In genomic region chr6:105981002-105981887, GRCh38 we compare ENCODE assay signal across 8 cellular contexts.
DNase-seq lines count a peak whose midpoint lies in the region; ATAC-seq and TF ChIP-seq lines count a peak whose summit lies in the region.

No MANE protein-coding gene starts in this region.

- H3K9me3 Mint-ChIP-seq in CD4-positive, CD25-positive, alpha-beta regulatory T cell, result peaks cover 0 to 4% (median 0%) of the 10 kb centered on the region in 7 donors
- H3K9me3 Mint-ChIP-seq in central memory CD8-positive, alpha-beta T cell, result no peaks in the 10 kb centered on the region
- H3K9me3 Mint-ChIP-seq in natural killer cell, result no peaks in the 10 kb centered on the region

- peak overlapping the region; percentile 42; the same call in 1 of the 2 replicates for H2AFZ ChIP-seq in OCI-LY7 (ENCODE audit: low read length)

- POLR2A ChIA-PET in OCI-LY7 (lab: Charles Lee), result interaction anchor here (0.7 to 1.4 kb wide), 3 partner anchors 11 to 715 kb away, joined by 3 to 8 read pairs (median 4); no protein-coding TSS in a partner anchor

- ATAC-seq in CD4-positive, CD25-positive, alpha-beta regulatory T cell (ENCODE audit: low read depth in 2 of 2), result peak in 1 of 2 donors; percentile 66
- peak; percentile 71 for ATAC-seq in central memory CD8-positive, alpha-beta T cell (replicated peaks; ENCODE audit: extremely low read depth, poor library complexity, severe bottlenecking)
- peak; percentile 56 to 75 (median 64) for ATAC-seq in natural killer cell

- H3K4me3 Mint-ChIP-seq in CD4-positive, CD25-positive, alpha-beta regulatory T cell, result peak overlapping the region; percentile 90 to 97 (median 92)
- H3K4me3 Mint-ChIP-seq in central memory CD8-positive, alpha-beta T cell, result peak overlapping the region; percentile 85
- peak overlapping the region; percentile 87 for H3K4me3 Mint-ChIP-seq in natural killer cell

- no peaks in the 10 kb centered on the region for H3K9me3 ChIP-seq in CD4-positive, CD25-positive, alpha-beta regulatory T cell (ENCODE audit: control insufficient read depth in 2 of 2, low read length in 2 of 2)
- H3K9me3 ChIP-seq in OCI-LY7 (ENCODE audit: low read length), result no peaks in the 10 kb centered on the region

- no peaks in the 10 kb centered on the region for H3K36me3 ChIP-seq in CD4-positive, CD25-positive, alpha-beta regulatory T cell (ENCODE audit: control insufficient read depth, insufficient read depth, low read length)
- H3K36me3 ChIP-seq in OCI-LY7 (ENCODE audit: insufficient read depth, low read length), result no peaks in the 10 kb centered on the region

- H3K27me3 Mint-ChIP-seq in CD4-positive, CD25-positive, alpha-beta regulatory T cell, result peaks cover 10% of the 10 kb centered on the region
- H3K27me3 Mint-ChIP-seq in central memory CD8-positive, alpha-beta T cell, result peaks cover 24% of the 10 kb centered on the region
- H3K27me3 Mint-ChIP-seq in natural killer cell (ENCODE audit: low read depth in 2 of 2), result peaks cover 57 to 85% of the 10 kb centered on the region in 2 donors

- intact Hi-C loops in OCI-LY7 (cut with micrococcal nuclease; ENCODE audit: unreplicated experiment), result no loop called here
- intact Hi-C loops in natural killer cell (cut with micrococcal nuclease), result no loop called here

- H3K27ac Mint-ChIP-seq in CD4-positive, CD25-positive, alpha-beta regulatory T cell, result peak overlapping the region; percentile 81 to 94 (median 84)
- H3K27ac Mint-ChIP-seq in central memory CD8-positive, alpha-beta T cell (ENCODE audit: low read depth), result peak overlapping the region; percentile 75
- no peak overlapping the region for H3K27ac Mint-ChIP-seq in natural killer cell

- no peaks in the 10 kb centered on the region for H4K20me1 ChIP-seq in OCI-LY7 (ENCODE audit: insufficient read depth, low read length)

- peaks cover 5% of the 10 kb centered on the region for H3K36me3 Mint-ChIP-seq in CD4-positive, CD25-positive, alpha-beta regulatory T cell
- H3K36me3 Mint-ChIP-seq in central memory CD8-positive, alpha-beta T cell (ENCODE audit: insufficient read depth), result no peaks in the 10 kb centered on the region
- H3K36me3 Mint-ChIP-seq in natural killer cell, result peaks cover 11% of the 10 kb centered on the region

- DNase-seq in CD4-positive, CD25-positive, alpha-beta regulatory T cell, result peak; percentile 23 to 79 (median 28)
- DNase-seq in OCI-LY7 (ENCODE audit: low spot score) (no peak), natural killer cell (no peak), DMS53 treated with DMSO at 0.1 percent for 48 hours (lab: John Stamatoyannopoulos, UW; ENCODE audit: unreplicated experiment) (no peak), NCI-H1417 treated with DMSO at 0.1 percent for 48 hours (lab: John Stamatoyannopoulos, UW) (no peak), foreskin fibroblast (no peak), NCI-H187 (lab: John Stamatoyannopoulos, UW) (no peak)
- DNase-seq in central memory CD8-positive, alpha-beta T cell (ENCODE audit: low spot score in 2 of 2), result no peak

- peaks cover 8% of the 10 kb centered on the region for H3K27me3 ChIP-seq in CD4-positive, CD25-positive, alpha-beta regulatory T cell (ENCODE audit: control insufficient read depth, insufficient read depth, low read length)

- H3K4me1 Mint-ChIP-seq in CD4-positive, CD25-positive, alpha-beta regulatory T cell, result peaks cover 11 to 34% (median 19%) of the 10 kb centered on the region in 4 donors
- peaks cover 7% of the 10 kb centered on the region for H3K4me1 Mint-ChIP-seq in central memory CD8-positive, alpha-beta T cell
- H3K4me1 Mint-ChIP-seq in natural killer cell, result peaks cover 12 to 16% of the 10 kb centered on the region in 2 donors

- no peak overlapping the region for H3K4me2 ChIP-seq in OCI-LY7 (ENCODE audit: low read length)

- peak overlapping the region; percentile 91 for H3K4me3 ChIP-seq in CD4-positive, CD25-positive, alpha-beta regulatory T cell (ENCODE audit: low read depth, low read length)
- no peak overlapping the region for H3K4me3 ChIP-seq in OCI-LY7 (ENCODE audit: low read depth, low read length, poor library complexity, severe bottlenecking)
- H3K4me3 ChIP-seq in foreskin fibroblast (ENCODE audit: low read depth in 1 of 2, low read length in 2 of 2), result peak overlapping the region in 1 of 2 donors; percentile 36

- CTCF ChIA-PET in OCI-LY7 (lab: Charles Lee; ENCODE audit: unreplicated experiment), result no interaction called here

- peaks cover 23% of the 10 kb centered on the region for H3K4me1 ChIP-seq in CD4-positive, CD25-positive, alpha-beta regulatory T cell (ENCODE audit: control insufficient read depth, insufficient read depth, low read length, poor library complexity, severe bottlenecking)
- H3K4me1 ChIP-seq in OCI-LY7 (ENCODE audit: insufficient read depth, low read length, poor library complexity, severe bottlenecking), result no peaks in the 10 kb centered on the region

- TF ChIP-seq CTCF in OCI-LY7 (conservative IDR thresholded peaks at IDR 0.05; ENCODE audit: low read length) (no peak), natural killer cell (IDR thresholded peaks at IDR 0.05) (no peak), foreskin fibroblast (IDR thresholded peaks at IDR 0.05; ENCODE audit: low read depth, low read length) (no peak)

- H3K9me2 ChIP-seq in OCI-LY7 (ENCODE audit: insufficient read depth, low read length), result no peaks in the 10 kb centered on the region

- peak overlapping the region; percentile 6 for H3K27ac ChIP-seq in CD4-positive, CD25-positive, alpha-beta regulatory T cell (ENCODE audit: insufficient read depth, low read length, poor library complexity, severe bottlenecking)
- no peak overlapping the region for H3K27ac ChIP-seq in OCI-LY7 (ENCODE audit: low read depth, low read length, poor library complexity, severe bottlenecking)

- BruUV-seq in OCI-LY7 (replicated peaks; lab: Mats Ljungman, UMichigan), result no TSS peak

- H3K79me2 ChIP-seq in OCI-LY7 (ENCODE audit: insufficient read depth, low read depth, low read length), result no peaks in the 10 kb centered on the region

Comparison
In these comparisons a context has a peak if more than half of its experiments do, and no peak if none do; other contexts are left out.
1. DNase-seq: peak in CD4-positive, CD25-positive, alpha-beta regulatory T cell (3 of 3); none in OCI-LY7 (single experiment), central memory CD8-positive, alpha-beta T cell (0 of 2), natural killer cell (single experiment), DMS53 treated with DMSO at 0.1 percent for 48 hours (single experiment), NCI-H1417 treated with DMSO at 0.1 percent for 48 hours (single experiment), foreskin fibroblast (0 of 2) and NCI-H187 (0 of 2).
2. H3K27ac Mint-ChIP-seq: peak in CD4-positive, CD25-positive, alpha-beta regulatory T cell (3 of 3) and central memory CD8-positive, alpha-beta T cell (single experiment); none in natural killer cell (0 of 2).
3. Peak in every context shown above with its lines, with median percentiles within 50 percentile points of each other: H3K4me3 Mint-ChIP-seq.